9 cellular contexts compared by ENCODE assay signal in the genomic region with DNA sequence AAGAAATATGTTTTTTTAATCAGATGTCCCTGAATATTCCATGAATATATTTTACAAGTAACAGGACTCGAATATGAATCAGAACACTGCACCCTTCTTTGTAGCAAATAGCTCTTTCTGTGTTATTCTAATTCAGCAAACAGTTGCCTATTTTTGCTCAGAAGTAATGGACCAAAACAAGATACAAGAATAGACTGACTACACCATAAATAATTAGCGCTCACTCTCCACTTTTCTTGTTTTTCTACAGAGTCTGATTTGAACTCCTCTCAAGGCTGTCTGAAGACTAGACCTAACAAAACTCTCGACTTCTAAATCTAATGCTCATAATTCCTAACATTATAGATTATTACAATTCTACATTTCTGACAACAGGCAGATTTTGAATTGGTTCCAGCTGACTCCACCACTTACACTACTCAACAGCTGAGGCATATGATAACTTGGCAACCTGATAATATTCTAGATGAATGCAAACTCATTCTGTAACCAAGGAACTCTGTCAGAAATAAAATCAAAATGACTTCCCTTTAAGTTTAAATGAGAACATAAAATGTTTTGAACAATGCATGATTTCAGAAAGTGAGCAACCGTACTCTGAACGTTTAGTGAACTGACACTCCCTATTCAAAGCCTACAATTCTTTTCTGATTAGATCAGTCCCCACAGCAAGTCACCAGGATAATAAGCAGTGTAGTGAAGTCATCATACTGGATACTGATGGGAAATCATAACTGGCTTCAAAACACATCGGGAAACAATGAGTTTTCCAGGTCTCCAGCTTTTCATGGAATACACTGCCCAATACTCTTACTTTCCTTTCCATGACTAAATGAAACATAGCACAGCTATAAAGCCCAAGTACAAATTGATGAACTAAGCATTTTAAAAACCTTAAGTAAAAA.
DNase-seq lines count a peak whose midpoint lies in the region; ATAC-seq and TF ChIP-seq lines count a peak whose summit lies in the region.
"Had no signal": no experiment of that assay in that cellular context is flagged by ENCODE, and none has a peak within 500 bp of the region (broad histone marks: within the 10 kb centered on the region; RNA-seq: fewer than 3 reads in every experiment).

No MANE protein-coding gene starts in this region.

- peak overlapping the region; percentile 96 for H3K27ac Mint-ChIP-seq in type B pancreatic cell
- H3K27ac Mint-ChIP-seq: naive B cell had no signal

- WGBS in right cardiac atrium = 29% methylated on average over 6 of the region's 6 CpGs

- TF ChIP-seq CTCF in WI38 (IDR thresholded peaks at IDR 0.05; ENCODE audit: low read depth, low read length) (no peak), type B pancreatic cell (conservative IDR thresholded peaks at IDR 0.05) (no peak)

- peaks cover 5% of the 10 kb centered on the region for H3K9me3 Mint-ChIP-seq in type B pancreatic cell

- peak overlapping the region; percentile 94 for H3K4me3 ChIP-seq in WI38 (ENCODE audit: low read depth, low read length)
- H3K4me3 ChIP-seq in right cardiac atrium (ENCODE audit: low read length) = peak overlapping the region; percentile 55

- H3K4me1 ChIP-seq in right cardiac atrium (ENCODE audit: control insufficient read depth, insufficient read depth, low read length) = peaks cover 3% of the 10 kb centered on the region

- no peaks in the 10 kb centered on the region for H3K27me3 ChIP-seq in right cardiac atrium (ENCODE audit: control insufficient read depth, insufficient read depth)

- DNase-seq in NCI-H1417 (lab: John Stamatoyannopoulos, UW) (peak in 2 of 3 experiments; percentile 17 to 66), NCI-H1417 treated with DMSO at 0.1 percent for 48 hours (lab: John Stamatoyannopoulos, UW) (no peak), right cardiac atrium (no peak), type B pancreatic cell (ENCODE audit: extremely low spot score, unreplicated experiment) (no peak), UCSD-AML1 (lab: John Stamatoyannopoulos, UW; ENCODE audit: unreplicated experiment) (no peak), mucosa of gallbladder (ENCODE audit: low spot score) (no peak)
- DNase-seq: naive B cell had no signal

- ATAC-seq in right cardiac atrium (peak in 1 of 2 donors; percentile 30), HG03159 (IDR thresholded peaks at IDR 0.05; ENCODE audit: unreplicated experiment) (no peak)

- peaks cover 4% of the 10 kb centered on the region for H3K27me3 Mint-ChIP-seq in type B pancreatic cell

- no peak overlapping the region for H3K27ac ChIP-seq in right cardiac atrium (ENCODE audit: low read length)

- H3K4me1 Mint-ChIP-seq in type B pancreatic cell (ENCODE audit: unreplicated experiment) = peaks cover 21% of the 10 kb centered on the region

- intact Hi-C loops in right cardiac atrium (cut with DNase I) = loop anchor here in 3 of 4 donors (5.0 to 10.0 kb wide), 3 partner anchors 73 to 128 kb away; no protein-coding TSS in a partner anchor

- no peaks in the 10 kb centered on the region for H3K36me3 Mint-ChIP-seq in type B pancreatic cell

- H3K9me3 ChIP-seq in right cardiac atrium (ENCODE audit: control insufficient read depth, low read length) = no peaks in the 10 kb centered on the region

- peak overlapping the region; percentile 84 for H3K4me3 Mint-ChIP-seq in type B pancreatic cell
- H3K4me3 Mint-ChIP-seq: naive B cell had no signal

Comparison
In these comparisons a context has a peak if more than half of its experiments do, and no peak if none do; other contexts are left out.
1. DNase-seq: peak in NCI-H1417 (2 of 3); none in NCI-H1417 treated with DMSO at 0.1 percent for 48 hours (single experiment), right cardiac atrium (0 of 3), type B pancreatic cell (single experiment), UCSD-AML1 (single experiment) and mucosa of gallbladder (single experiment).